ENCODE assay signal across 11 cellular contexts in genomic region chr2:175064797-175065196, GRCh38. TPM values are rescaled to one million over a fixed set of nuclear protein-coding genes. Genes with fewer than 3 reads are reported as not detected.
DNase-seq lines count a peak whose midpoint lies in the region; ATAC-seq and TF ChIP-seq lines count a peak whose summit lies in the region.
"Had no signal": no experiment of that assay in that cellular context is flagged by ENCODE, and none has a peak within 500 bp of the region (broad histone marks: within the 10 kb centered on the region; RNA-seq: fewer than 3 reads in every experiment).

No MANE protein-coding gene starts in this region.

- H3K27me3 ChIP-seq in H9 (ENCODE audit: insufficient read depth, low read length) (no peaks in the 10 kb centered on the region), mammary epithelial cell (ENCODE audit: insufficient read depth, low read length) (no peaks in the 10 kb centered on the region)
- H3K27me3 ChIP-seq: BLaER1 treated with 17β-estradiol and CSF1 and Interleukin-3, amounts not matched to agents 10 nM and 100 nM had no signal

- H3K18ac ChIP-seq in H9 (ENCODE audit: insufficient read length, low read depth, low read length), result peak overlapping the region; percentile 29

- H3K4ac ChIP-seq in H9 (ENCODE audit: low read depth, low read length), result no peak overlapping the region

- H3K9me3 ChIP-seq in H9 (ENCODE audit: control insufficient read depth, low read depth, low read length) (no peaks in the 10 kb centered on the region), mammary epithelial cell (replicated peaks; ENCODE audit: insufficient read depth, low read length) (no peaks in the 10 kb centered on the region)

- no peak for TF ChIP-seq CTCF in H9 (conservative IDR thresholded peaks at IDR 0.05)
- no peak for TF ChIP-seq CTCF in mammary epithelial cell (conservative IDR thresholded peaks at IDR 0.05 in 1 of 2, IDR thresholded peaks at IDR 0.05 in 1 of 2; ENCODE audit: extremely low read depth in 1 of 2, insufficient read depth in 1 of 2, low read depth in 1 of 2, low read length in 2 of 2)

- H3K4me2 ChIP-seq in H9 (ENCODE audit: insufficient read depth, insufficient read length, low read length) (no peak overlapping the region), mammary epithelial cell (ENCODE audit: insufficient read depth, low read depth, low read length) (no peak overlapping the region)
- H3K4me2 ChIP-seq: BLaER1 treated with 17β-estradiol and CSF1 and Interleukin-3, amounts not matched to agents 10 nM and 100 nM had no signal

- dilution Hi-C loops in mammary epithelial cell (cut with HindIII; ENCODE audit: low sequenced_read_pairs), result no loop called here

- CTCF ChIA-PET in mammary epithelial cell (lab: Charles Lee; ENCODE audit: low non-redundant PET), result no interaction called here

- H3K4me3 Mint-ChIP-seq in H9, result no peak overlapping the region
- H3K4me3 Mint-ChIP-seq: CD4-positive, CD25-positive, alpha-beta regulatory T cell had no signal

- peaks cover 0 to 3% of the 10 kb centered on the region in 2 experiments; a peak in 1 of 5 replicates for H3K9me3 Mint-ChIP-seq in H9
- H3K9me3 Mint-ChIP-seq: CD4-positive, CD25-positive, alpha-beta regulatory T cell had no signal

- H3K79me1 ChIP-seq in H9 (ENCODE audit: insufficient read depth, low read depth, low read length, poor library complexity, severe bottlenecking), result no peaks in the 10 kb centered on the region

- DNase-seq in DMS53 (lab: John Stamatoyannopoulos, UW) (peak; percentile 46), H9 (no peak), astrocyte of the hippocampus (ENCODE audit: low read depth, low spot score) (peak; percentile 67), islet precursor cell (peak; percentile 56), mammary epithelial cell (no peak)
- no peak for DNase-seq in stimulated activated CD4-positive, alpha-beta T cell treated with anti-CD3 and anti-CD28 coated beads, Interleukin-12 subunit alpha, Interleukin-12 subunit beta, amount 100 ng/mL, for 4 hours
- DNase-seq: ACHN; CD4-positive, CD25-positive, alpha-beta regulatory T cell; DMS79 had no signal

- H3K9ac ChIP-seq in H9 (ENCODE audit: extremely low read depth, insufficient read length, low read length), result no peak overlapping the region
- H3K9ac ChIP-seq in mammary epithelial cell (ENCODE audit: insufficient read depth, low read length), result no peak overlapping the region
- H3K9ac ChIP-seq: BLaER1 treated with 17β-estradiol and CSF1 and Interleukin-3, amounts not matched to agents 10 nM and 100 nM had no signal

- H3K36me3 Mint-ChIP-seq in H9 (ENCODE audit: insufficient read depth in 1 of 3, low read depth in 3 of 3), result peaks cover 20 to 33% (median 21%) of the 10 kb centered on the region in 3 experiments

- no peak overlapping the region for H2AK5ac ChIP-seq in H9 (ENCODE audit: insufficient read length, low read length)

- H3T11ph ChIP-seq in H9 (ENCODE audit: low read length), result no peak overlapping the region

- H2BK15ac ChIP-seq in H9 (ENCODE audit: low read depth, low read length), result no peak overlapping the region

- ATAC-seq in HG02970 (IDR thresholded peaks at IDR 0.05; ENCODE audit: low FRiP score, unreplicated experiment), result no peak

- 0 out of 7 replicates have a peak overlapping the region, but pooled peaks of 1 of the 3 experiments have one; percentile 41 for H3K27ac Mint-ChIP-seq in H9
- H3K27ac Mint-ChIP-seq: CD4-positive, CD25-positive, alpha-beta regulatory T cell had no signal

- H3K23ac ChIP-seq in H9 (ENCODE audit: insufficient read length, low read depth, low read length), result no peak overlapping the region

- H2AFZ ChIP-seq in H9 (ENCODE audit: low read length) (no peak overlapping the region), mammary epithelial cell (ENCODE audit: low read depth, low read length) (no peak overlapping the region)

- no peak overlapping the region for H4K5ac ChIP-seq in H9 (ENCODE audit: insufficient read length, low read depth, low read length)

- no CpG with 5 or more reads among the region's 5 CpGs for WGBS in H9 (ENCODE audit: extremely low coverage, insufficient read length, low lambda C conversion rate)
- 100% methylated on average over 5 of the region's 5 CpGs for WGBS in mammary epithelial cell (ENCODE audit: low coverage, missing lambda C conversion rate)

- H3K27ac ChIP-seq in H9 (ENCODE audit: insufficient read length, low read depth, low read length), result no peak overlapping the region
- H3K27ac ChIP-seq in mammary epithelial cell (ENCODE audit: insufficient read depth, low read depth, low read length), result no peak overlapping the region
- H3K27ac ChIP-seq: BLaER1 treated with 17β-estradiol and CSF1 and Interleukin-3, amounts not matched to agents 10 nM and 100 nM had no signal

- H3K4me1 Mint-ChIP-seq in H9, result peaks cover 0 to 7% of the 10 kb centered on the region in 2 experiments; a peak in 2 of 4 replicates

- H2BK12ac ChIP-seq in H9 (ENCODE audit: insufficient read length, low read depth, low read length), result no peak overlapping the region

- H2BK120ac ChIP-seq in H9 (ENCODE audit: low read depth, low read length, poor library complexity, severe bottlenecking), result no peak overlapping the region

- H3K56ac ChIP-seq in H9 (ENCODE audit: insufficient read length, low read depth, low read length), result no peak overlapping the region

- H4K8ac ChIP-seq in H9 (replicated peaks; ENCODE audit: insufficient read length, low read depth, low read length), result no peak overlapping the region

- intact Hi-C loops in mammary epithelial cell (cut with micrococcal nuclease), result no loop called here

- no TSS peak for BruUV-seq in mammary epithelial cell (replicated peaks; lab: Mats Ljungman, UMichigan)

- H3K79me2 ChIP-seq in H9 (ENCODE audit: insufficient read depth, low read length), result no peaks in the 10 kb centered on the region
- no peaks in the 10 kb centered on the region for H3K79me2 ChIP-seq in mammary epithelial cell (ENCODE audit: insufficient read depth, low read length)

- no peaks in the 10 kb centered on the region for H3K27me3 Mint-ChIP-seq in H9 (ENCODE audit: low read depth)
- H3K27me3 Mint-ChIP-seq: CD4-positive, CD25-positive, alpha-beta regulatory T cell had no signal

- no peak overlapping the region for H2BK5ac ChIP-seq in H9 (ENCODE audit: insufficient read length, low read length)

- no peak overlapping the region for H2BK20ac ChIP-seq in H9 (ENCODE audit: low read depth, low read length, poor library complexity, severe bottlenecking)

- no peak overlapping the region for H4K91ac ChIP-seq in H9 (ENCODE audit: insufficient read length, low read depth, low read length)

- in situ Hi-C loops in mammary epithelial cell (cut with MboI; ENCODE audit: low sequenced_read_pairs in 2 of 2), result no loop called here

- H3K23me2 ChIP-seq in H9 (ENCODE audit: insufficient read length, low read depth, low read length, poor library complexity, severe bottlenecking), result no peaks in the 10 kb centered on the region

- no peaks in the 10 kb centered on the region for H4K20me1 ChIP-seq in H9 (ENCODE audit: control insufficient read depth, insufficient read depth, insufficient read length)
- no peaks in the 10 kb centered on the region for H4K20me1 ChIP-seq in mammary epithelial cell (ENCODE audit: insufficient read depth, low read length)
- H4K20me1 ChIP-seq: BLaER1 treated with 17β-estradiol and CSF1 and Interleukin-3, amounts not matched to agents 10 nM and 100 nM had no signal

- H3K4me1 ChIP-seq in H9 (ENCODE audit: insufficient read depth, low read length) (no peaks in the 10 kb centered on the region), mammary epithelial cell (ENCODE audit: insufficient read depth, low read length) (peaks cover 12% of the 10 kb centered on the region)

- no peak overlapping the region for H3K14ac ChIP-seq in H9 (ENCODE audit: insufficient read depth, low read length)

- H3K4me3 ChIP-seq in mammary epithelial cell (replicated peaks in 1 of 3; ENCODE audit: insufficient read depth in 1 of 3, low read depth in 2 of 3, low read length in 3 of 3), result no peak overlapping the region
- H3K4me3 ChIP-seq: BLaER1 treated with 17β-estradiol and CSF1 and Interleukin-3, amounts not matched to agents 10 nM and 100 nM had no signal

- no peaks in the 10 kb centered on the region for H3K36me3 ChIP-seq in mammary epithelial cell (ENCODE audit: insufficient read depth, low read length)

RNA-seq across cellular contexts. Expression of gene CHN1, which starts 59.6 kb away (rescaled TPM):
- total RNA-seq in H9 (2021), result 33.9 and 37.0 TPM in 2 replicates
- 1 to 10 TPM; 2.3 to 4.5 TPM for total RNA-seq in mammary epithelial cell
- polyA plus RNA-seq in mammary epithelial cell, result 8.2 TPM
- 1.8 TPM for polyA minus RNA-seq in mammary epithelial cell

Comparison
In these comparisons a context has a peak if more than half of its experiments do, and no peak if none do; other contexts are left out.
1. DNase-seq: peak in DMS53 (single experiment), astrocyte of the hippocampus (single experiment) and islet precursor cell (single experiment); none in H9 (single experiment), stimulated activated CD4-positive, alpha-beta T cell treated with anti-CD3 and anti-CD28 coated beads, Interleukin-12 subunit alpha, Interleukin-12 subunit beta, amount 100 ng/mL, for 4 hours (single experiment) and mammary epithelial cell (single experiment).